Comparison of ENCODE assay signal across 1 cellular context in genomic region chr21:38495242-38495641, GRCh38.
TF ChIP-seq lines count a peak whose summit lies in the region.

No MANE protein-coding gene starts in this region.

TF ChIP-seq in WTC11, 78 proteins besides CTCF, POLR2A, EP300 and RAD21 (continued from another document):
- TF ChIP-seq CDX4 (CRISPR knock-in tag; IDR thresholded peaks at IDR 0.05; ENCODE audit: borderline replicate concordance), result no peak
